ENCODE assay signal across 18 cellular contexts in genomic region chrX:19954707-19955106, GRCh38.
"Had no signal": no experiment of that assay in that cellular context is flagged by ENCODE, and none has a peak within 500 bp of the region (broad histone marks: within the 10 kb centered on the region; RNA-seq: fewer than 3 reads in every experiment).

No MANE protein-coding gene starts in this region.

- H3K27me3 ChIP-seq: body of pancreas, right lobe of liver had no signal

- DNase-seq: activated B cell treated with CpG ODN at 0.5 μM for 24 hours; activated CD4-positive, alpha-beta T cell treated with anti-CD3 and anti-CD28 coated beads for 48 hours; activated CD8-positive, alpha-beta T cell treated with anti-CD3 and anti-CD28 coated beads for 36 hours; activated gamma-delta T cell; activated T-cell treated with anti-CD3 and anti-CD28 coated beads, Interleukin-2, amount 50 U/mL, for 4 hours; amygdala; body of pancreas; effector CD8-positive, alpha-beta T cell; kidney glomerular epithelial cell; mesendoderm; occipital lobe; right lobe of liver; stimulated activated CD4-positive, alpha-beta T cell treated with anti-CD3 and anti-CD28 coated beads, Interleukin-1b, Interleukin-23, amount 100 ng/mL, for 48 hours; stimulated activated naive CD8-positive, alpha-beta T cell treated with anti-CD3 and anti-CD28 coated beads, Interleukin-15, amount 100 ng/mL, for 72 hours had no signal

- H3K27ac ChIP-seq: body of pancreas, prostate gland, right lobe of liver, thoracic aorta had no signal

- H3K4me3 ChIP-seq: body of pancreas, prostate gland, right lobe of liver, thoracic aorta had no signal

- H3K4me1 ChIP-seq: body of pancreas, prostate gland, right lobe of liver had no signal

- H3K4me1 Mint-ChIP-seq: activated B cell treated with CpG ODN at 0.5 μM for 24 hours; stimulated activated naive CD8-positive, alpha-beta T cell treated with anti-CD3 and anti-CD28 coated beads, Interleukin-15, amount 100 ng/mL, for 72 hours had no signal

- H3K36me3 Mint-ChIP-seq: natural killer cell treated with Interleukin-12 subunit alpha and Interleukin-12 subunit beta and Interleukin-15 and Interleukin-18, amount 100 ng/mL, for 72 hours had no signal

- H3K27ac Mint-ChIP-seq: activated B cell treated with CpG ODN at 0.5 μM for 24 hours; activated CD8-positive, alpha-beta T cell treated with anti-CD3 and anti-CD28 coated beads for 36 hours; activated naive CD8-positive, alpha-beta T cell; natural killer cell treated with Interleukin-12 subunit alpha and Interleukin-12 subunit beta and Interleukin-15 and Interleukin-18, amount 100 ng/mL, for 72 hours; stimulated activated naive CD8-positive, alpha-beta T cell treated with anti-CD3 and anti-CD28 coated beads, Interleukin-15, amount 100 ng/mL, for 72 hours had no signal

- H3K9me3 ChIP-seq: body of pancreas, prostate gland, right lobe of liver, thoracic aorta had no signal

- H3K4me3 Mint-ChIP-seq: activated B cell treated with CpG ODN at 0.5 μM for 24 hours; activated CD8-positive, alpha-beta T cell treated with anti-CD3 and anti-CD28 coated beads for 36 hours; activated naive CD8-positive, alpha-beta T cell; activated T-cell treated with anti-CD3 and anti-CD28 coated beads, Interleukin-2, amount 50 U/mL, for 4 hours; natural killer cell treated with Interleukin-12 subunit alpha and Interleukin-12 subunit beta and Interleukin-15 and Interleukin-18, amount 100 ng/mL, for 72 hours; stimulated activated naive CD8-positive, alpha-beta T cell treated with anti-CD3 and anti-CD28 coated beads, Interleukin-15, amount 100 ng/mL, for 72 hours had no signal

- H3K27me3 Mint-ChIP-seq: activated B cell treated with CpG ODN at 0.5 μM for 24 hours; activated CD8-positive, alpha-beta T cell treated with anti-CD3 and anti-CD28 coated beads for 36 hours; activated naive CD8-positive, alpha-beta T cell; stimulated activated naive CD8-positive, alpha-beta T cell treated with anti-CD3 and anti-CD28 coated beads, Interleukin-15, amount 100 ng/mL, for 72 hours had no signal

- H3K9me3 Mint-ChIP-seq: activated B cell treated with CpG ODN at 0.5 μM for 24 hours; activated CD8-positive, alpha-beta T cell treated with anti-CD3 and anti-CD28 coated beads for 36 hours; activated T-cell treated with anti-CD3 and anti-CD28 coated beads, Interleukin-2, amount 50 U/mL, for 4 hours; natural killer cell treated with Interleukin-12 subunit alpha and Interleukin-12 subunit beta and Interleukin-15 and Interleukin-18, amount 100 ng/mL, for 72 hours; stimulated activated naive CD8-positive, alpha-beta T cell treated with anti-CD3 and anti-CD28 coated beads, Interleukin-15, amount 100 ng/mL, for 72 hours had no signal

- H3K36me3 ChIP-seq: prostate gland, right lobe of liver, thoracic aorta had no signal
